11 cellular contexts compared by ENCODE assay signal in genomic region chr19:44677019-44677809, GRCh38. TPM values are rescaled to one million over a fixed set of nuclear protein-coding genes. Genes with fewer than 3 reads are reported as not detected.
DNase-seq lines count a peak whose midpoint lies in the region; ATAC-seq and TF ChIP-seq lines count a peak whose summit lies in the region.
"Had no signal": no experiment of that assay in that cellular context is flagged by ENCODE, and none has a peak within 500 bp of the region (broad histone marks: within the 10 kb centered on the region; RNA-seq: fewer than 3 reads in every experiment).

No MANE protein-coding gene starts in this region.

- no peaks in the 10 kb centered on the region for H3K36me3 Mint-ChIP-seq in glutamatergic neuron (ENCODE audit: unreplicated experiment)

- DNase-seq in ACHN (peak; percentile 70), HS-5 (ENCODE audit: low read depth) (peak; percentile 66), SK-N-DZ (ENCODE audit: low spot score) (peak; percentile 66), glutamatergic neuron (no peak), GF-D8 (lab: John Stamatoyannopoulos, UW) (no peak)
- no peak for DNase-seq in activated T-cell treated with anti-CD3 and anti-CD28 coated beads, Interleukin-2, amount 50 U/mL, for 48 hours
- DNase-seq: left ventricle myocardium superior; stimulated activated CD4-positive, alpha-beta T cell treated with anti-CD3 and anti-CD28 coated beads, Interleukin-4, amount 100 ng/mL, for 4 hours had no signal

- H3K4me3 Mint-ChIP-seq in glutamatergic neuron (ENCODE audit: unreplicated experiment), result peak overlapping the region; percentile 67
- H3K4me3 Mint-ChIP-seq: brain had no signal

- H3K9me3 Mint-ChIP-seq in glutamatergic neuron (ENCODE audit: unreplicated experiment), result peaks cover 2% of the 10 kb centered on the region

- ATAC-seq in HG02852 (IDR thresholded peaks at IDR 0.05; ENCODE audit: unreplicated experiment), result no peak
- no peak for ATAC-seq in HG03097 (IDR thresholded peaks at IDR 0.05; ENCODE audit: low FRiP score, unreplicated experiment)
- ATAC-seq: left ventricle myocardium superior had no signal

- no peak overlapping the region for H3K27ac Mint-ChIP-seq in glutamatergic neuron (ENCODE audit: unreplicated experiment)
- H3K27ac Mint-ChIP-seq: brain had no signal

- in situ Hi-C loops in ACHN (cut with HindIII; ENCODE audit: low pct_ligation_motif_present, low pct_unique_long_range_greater_than_20kb, low sequenced_read_pairs), result no loop called here

- TF ChIP-seq CTCF in glutamatergic neuron (IDR thresholded peaks at IDR 0.05; ENCODE audit: partially characterized antibody, unreplicated experiment), result no peak

- H3K27me3 Mint-ChIP-seq in glutamatergic neuron (ENCODE audit: unreplicated experiment), result peaks cover 2% of the 10 kb centered on the region
- H3K27me3 Mint-ChIP-seq: brain had no signal

- H3K4me1 Mint-ChIP-seq in glutamatergic neuron (ENCODE audit: low read depth, unreplicated experiment), result peaks cover 2% of the 10 kb centered on the region

RNA-seq across cellular contexts. Expression of gene CEACAM19, which starts 5.9 kb away (rescaled TPM):
- polyA plus RNA-seq in SK-N-DZ (2014; cell fraction: cytosol; rRNA removed), result 0.08 and 0.18 TPM in 2 replicates
- 0.07 and 0.75 TPM in 2 replicates for polyA plus RNA-seq in SK-N-DZ (2014; cell fraction: nucleus; rRNA removed)
- total RNA-seq in glutamatergic neuron (ENCODE audit: unreplicated experiment), result 1.5 TPM

RNA-seq across cellular contexts. Expression of gene CEACAM16, which starts 21.7 kb away (rescaled TPM):
- polyA plus RNA-seq in SK-N-DZ (2014; cell fraction: cytosol; rRNA removed), result not detected in 2 replicates
- not detected in 2 replicates for polyA plus RNA-seq in SK-N-DZ (2014; cell fraction: nucleus; rRNA removed)
- total RNA-seq in glutamatergic neuron (ENCODE audit: unreplicated experiment), result not detected
- total RNA-seq: left ventricle myocardium superior had no signal

RNA-seq across cellular contexts. Expression of gene PVR, which starts 33.5 kb away (rescaled TPM):
- 16.6 and 18.6 TPM in 2 replicates for polyA plus RNA-seq in SK-N-DZ (2014; cell fraction: cytosol; rRNA removed)
- 8.1 and 8.3 TPM in 2 replicates for polyA plus RNA-seq in SK-N-DZ (2014; cell fraction: nucleus; rRNA removed)
- total RNA-seq in glutamatergic neuron (ENCODE audit: unreplicated experiment), result 14.8 TPM

Comparison
In these comparisons a context has a peak if more than half of its experiments do, and no peak if none do; other contexts are left out.
1. DNase-seq: peak in ACHN (single experiment), HS-5 (single experiment) and SK-N-DZ (single experiment); none in glutamatergic neuron (single experiment), GF-D8 (single experiment) and activated T-cell treated with anti-CD3 and anti-CD28 coated beads, Interleukin-2, amount 50 U/mL, for 48 hours (0 of 2).